9 cellular contexts compared by ENCODE assay signal in the genomic region with DNA sequence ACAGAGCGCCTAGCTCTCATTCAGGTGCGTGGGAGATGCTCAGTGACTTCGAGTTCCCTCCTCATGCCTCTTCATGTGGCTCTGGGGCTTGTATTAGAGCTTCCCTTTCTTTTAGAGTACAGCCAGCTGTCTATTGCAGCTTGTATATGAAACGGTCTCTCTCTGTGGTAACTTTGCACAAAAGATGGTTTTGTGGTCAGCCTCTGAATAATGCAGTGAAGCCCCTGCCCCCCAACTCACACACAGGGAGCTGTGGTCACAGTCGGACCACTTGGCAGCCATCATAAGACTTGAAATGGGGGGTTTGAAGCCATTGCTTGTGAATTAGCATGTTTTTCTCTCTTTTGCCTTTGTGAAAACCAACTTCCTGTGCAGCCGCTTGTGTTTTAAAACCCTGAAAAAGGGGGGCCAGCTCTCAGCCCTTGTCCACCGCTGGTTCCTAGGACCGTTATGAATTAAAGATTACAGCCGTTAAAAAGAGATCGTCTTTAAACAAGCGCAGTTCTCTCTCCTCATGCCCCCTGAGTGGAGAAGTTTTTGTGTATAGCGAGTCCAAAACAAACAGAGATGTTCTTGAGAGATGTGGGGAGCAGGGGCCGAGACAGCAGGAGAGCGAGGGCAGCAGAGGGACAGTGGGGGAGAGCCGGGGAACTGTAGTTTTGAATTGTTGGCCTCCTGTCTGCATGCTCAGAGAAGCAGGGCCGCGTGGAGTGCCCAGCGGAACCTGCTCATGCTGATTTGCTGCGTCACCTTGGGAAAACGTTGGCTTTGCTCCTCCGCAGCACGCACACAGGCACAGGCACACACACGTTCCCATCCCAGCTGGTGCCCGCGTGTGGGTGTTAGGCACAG.
DNase-seq lines count a peak whose midpoint lies in the region; ATAC-seq and TF ChIP-seq lines count a peak whose summit lies in the region.
"Had no signal": no experiment of that assay in that cellular context is flagged by ENCODE, and none has a peak within 500 bp of the region (broad histone marks: within the 10 kb centered on the region; RNA-seq: fewer than 3 reads in every experiment).

No MANE protein-coding gene starts in this region.

- H3K4me3 ChIP-seq in thoracic aorta: peak overlapping the region; percentile 26
- H3K4me3 ChIP-seq: skin epidermis had no signal

- DNase-seq in AG08395 (ENCODE audit: low spot score) (peak; percentile 9), GM19238 (ENCODE audit: insufficient read length, low spot score) (peak; percentile 52), left cardiac atrium (no peak), thoracic aorta (ENCODE audit: low spot score) (no peak), NCI-H2171 treated with DMSO at 0.1 percent for 48 hours (lab: John Stamatoyannopoulos, UW) (no peak)
- peak; percentile 33 for DNase-seq in activated CD4-positive, alpha-beta memory T cell treated with anti-CD3 and anti-CD28 coated beads, Interleukin-2, amount 10 ng/mL, durations not matched to agents 7 days and 5 days
- DNase-seq in activated effector memory CD4-positive, alpha-beta T cell treated with anti-CD3 and anti-CD28 coated beads, Interleukin-2, amount 50 U/mL, for 16 hours: no peak

- no peaks in the 10 kb centered on the region for H3K27me3 Mint-ChIP-seq in activated CD4-positive, alpha-beta memory T cell treated with anti-CD3 and anti-CD28 coated beads, Interleukin-2, amount 10 ng/mL, durations not matched to agents 7 days and 5 days

- TF ChIP-seq CTCF in thoracic aorta (IDR thresholded peaks at IDR 0.05): no peak

- CTCF ChIA-PET in activated CD4-positive, alpha-beta memory T cell treated with anti-CD3 and anti-CD28 coated beads, Interleukin-2, amount 10 ng/mL, durations not matched to agents 7 days and 5 days (lab: Charles Lee): interaction anchor here (1.1 to 1.3 kb wide), 2 partner anchors 14 to 212 kb away, joined by 3 to 5 read pairs; no protein-coding TSS in a partner anchor

- peak overlapping the region; percentile 72 for H3K27ac Mint-ChIP-seq in activated CD4-positive, alpha-beta memory T cell treated with anti-CD3 and anti-CD28 coated beads, Interleukin-2, amount 10 ng/mL, durations not matched to agents 7 days and 5 days

- H3K4me1 Mint-ChIP-seq in activated CD4-positive, alpha-beta memory T cell treated with anti-CD3 and anti-CD28 coated beads, Interleukin-2, amount 10 ng/mL, durations not matched to agents 7 days and 5 days: peaks cover 63% of the 10 kb centered on the region

- H3K9me3 ChIP-seq in thoracic aorta: no peaks in the 10 kb centered on the region

- peaks cover 16% of the 10 kb centered on the region for H3K36me3 Mint-ChIP-seq in activated CD4-positive, alpha-beta memory T cell treated with anti-CD3 and anti-CD28 coated beads, Interleukin-2, amount 10 ng/mL, durations not matched to agents 7 days and 5 days (ENCODE audit: low read depth)

- ATAC-seq in HG03159 (IDR thresholded peaks at IDR 0.05; ENCODE audit: unreplicated experiment) (peak; percentile 87), left cardiac atrium (peak; percentile 39 to 51), thoracic aorta (ENCODE audit: insufficient number of reproducible peaks, low FRiP score, low read depth) (no peak)

- no peak overlapping the region for H3K27ac ChIP-seq in thoracic aorta

- H3K4me3 Mint-ChIP-seq in activated CD4-positive, alpha-beta memory T cell treated with anti-CD3 and anti-CD28 coated beads, Interleukin-2, amount 10 ng/mL, durations not matched to agents 7 days and 5 days: no peak overlapping the region

- H3K27me3 ChIP-seq in thoracic aorta (replicated peaks; ENCODE audit: insufficient read depth): no peaks in the 10 kb centered on the region

- no peaks in the 10 kb centered on the region for H3K36me3 ChIP-seq in thoracic aorta

- H3K9me3 Mint-ChIP-seq in activated CD4-positive, alpha-beta memory T cell treated with anti-CD3 and anti-CD28 coated beads, Interleukin-2, amount 10 ng/mL, durations not matched to agents 7 days and 5 days: no peaks in the 10 kb centered on the region

- peaks cover 0 to 14% of the 10 kb centered on the region in 2 donors for H3K4me1 ChIP-seq in thoracic aorta (ENCODE audit: control insufficient read depth in 1 of 2, low read depth in 2 of 2)

- intact Hi-C loops in left cardiac atrium (cut with DNase I): no loop called here

- POLR2A ChIA-PET in activated CD4-positive, alpha-beta memory T cell treated with anti-CD3 and anti-CD28 coated beads, Interleukin-2, amount 10 ng/mL, durations not matched to agents 7 days and 5 days (lab: Charles Lee): interaction anchor here (1.0 kb wide), 1 partner anchor 14 kb away, joined by 3 read pairs; no protein-coding TSS in a partner anchor

Comparison
In these comparisons a context has a peak if more than half of its experiments do, and no peak if none do; other contexts are left out.
1. DNase-seq: peak in AG08395 (single experiment), GM19238 (single experiment) and activated CD4-positive, alpha-beta memory T cell treated with anti-CD3 and anti-CD28 coated beads, Interleukin-2, amount 10 ng/mL, durations not matched to agents 7 days and 5 days (single experiment); none in left cardiac atrium (single experiment), thoracic aorta (single experiment), NCI-H2171 treated with DMSO at 0.1 percent for 48 hours (single experiment) and activated effector memory CD4-positive, alpha-beta T cell treated with anti-CD3 and anti-CD28 coated beads, Interleukin-2, amount 50 U/mL, for 16 hours (single experiment).